Comparison of ENCODE assay signal across 8 cellular contexts in genomic region chr6:36442671-36443497, GRCh38. TPM values are rescaled to one million over a fixed set of nuclear protein-coding genes. Genes with fewer than 3 reads are reported as not detected.
DNase-seq lines count a peak whose midpoint lies in the region; ATAC-seq, FAIRE-seq and TF ChIP-seq lines count a peak whose summit lies in the region.

Gene KCTD20 (plus strand): TSS chr6:36443000. CDS start chr6:36470098, 27,098 bp downstream.
Gene PXT1 (minus strand): TSS chr6:36442854. CDS start chr6:36426082, 16,772 bp downstream.

- DNase-seq in ELR (ENCODE audit: low read depth) (peak; percentile 93), H54 (ENCODE audit: insufficient read length, low spot score) (peak; percentile 77), LoVo (ENCODE audit: low spot score) (peak; percentile 86), SHP77 treated with DMSO at 0.1 percent for 48 hours (lab: John Stamatoyannopoulos, UW) (peak; percentile 46), activated gamma-delta T cell (lab: John Stamatoyannopoulos, UW) (peak; percentile 80), fibroblast of villous mesenchyme (ENCODE audit: low read depth) (peak; percentile 89), neural crest cell (ENCODE audit: low read depth, low spot score) (peak; percentile 70)
- peak; percentile 86 to 90 for DNase-seq in stimulated activated naive CD8-positive, alpha-beta T cell treated with anti-CD3 and anti-CD28 coated beads, Interleukin-15, amount 100 ng/mL, for 72 hours

- FAIRE-seq in H54 (lab: Jason Lieb, UNC), result peak; percentile 27

- H3K27ac Mint-ChIP-seq in neural crest cell (ENCODE audit: unreplicated experiment), result peak within 1 kb of the TSS; percentile 98
- peak within 1 kb of the TSS; percentile 96 to 97 for H3K27ac Mint-ChIP-seq in stimulated activated naive CD8-positive, alpha-beta T cell treated with anti-CD3 and anti-CD28 coated beads, Interleukin-15, amount 100 ng/mL, for 72 hours

- TF ChIP-seq POLR2A in H54 (IDR thresholded peaks at IDR 0.05; ENCODE audit: low read depth, low read length), result peak; percentile 81

- peaks cover 36% of the 10 kb centered on the region for H3K4me1 Mint-ChIP-seq in neural crest cell
- peaks cover 40% of the 10 kb centered on the region for H3K4me1 Mint-ChIP-seq in stimulated activated naive CD8-positive, alpha-beta T cell treated with anti-CD3 and anti-CD28 coated beads, Interleukin-15, amount 100 ng/mL, for 72 hours

- peak within 1 kb of the TSS; percentile 92 for H3K4me3 Mint-ChIP-seq in neural crest cell
- peak within 1 kb of the TSS; percentile 94 to 95 for H3K4me3 Mint-ChIP-seq in stimulated activated naive CD8-positive, alpha-beta T cell treated with anti-CD3 and anti-CD28 coated beads, Interleukin-15, amount 100 ng/mL, for 72 hours

- no peaks in the 10 kb centered on the region for H3K9me3 Mint-ChIP-seq in neural crest cell
- H3K9me3 Mint-ChIP-seq in stimulated activated naive CD8-positive, alpha-beta T cell treated with anti-CD3 and anti-CD28 coated beads, Interleukin-15, amount 100 ng/mL, for 72 hours, result no peaks in the 10 kb centered on the region

- no peaks in the 10 kb centered on the region for H3K36me3 Mint-ChIP-seq in neural crest cell (ENCODE audit: low read depth)

- no peaks in the 10 kb centered on the region for H3K27me3 Mint-ChIP-seq in neural crest cell (ENCODE audit: low read depth)
- no peaks in the 10 kb centered on the region for H3K27me3 Mint-ChIP-seq in stimulated activated naive CD8-positive, alpha-beta T cell treated with anti-CD3 and anti-CD28 coated beads, Interleukin-15, amount 100 ng/mL, for 72 hours

- ATAC-seq in stimulated activated naive CD8-positive, alpha-beta T cell treated with anti-CD3 and anti-CD28 coated beads, Interleukin-15, amount 100 ng/mL, for 72 hours, result peak; percentile 94

- peak within 1 kb of the TSS; percentile 94 for H3K4me3 ChIP-seq in fibroblast of villous mesenchyme (ENCODE audit: low read depth, low read length)

- TF ChIP-seq CTCF in fibroblast of villous mesenchyme (IDR thresholded peaks at IDR 0.05; ENCODE audit: insufficient read depth, low read depth, low read length) (no peak), neural crest cell (conservative IDR thresholded peaks at IDR 0.05) (no peak)

RNA-seq across cellular contexts. Expression of gene KCTD20, which starts in this region (rescaled TPM):
- 116 and 143 TPM in 2 replicates for total RNA-seq in fibroblast of villous mesenchyme
- total RNA-seq in neural crest cell, result 48.1 and 52.5 TPM in 2 replicates

RNA-seq across cellular contexts. Expression of gene PXT1, which starts in this region (rescaled TPM):
- total RNA-seq in fibroblast of villous mesenchyme (under 0.01 and 0.43 TPM in 2 replicates), neural crest cell (0.14 TPM in 1 of 2 replicates, not detected in the other)

Comparison
In these comparisons a context has a peak if more than half of its experiments do, and no peak if none do; other contexts are left out.
1. Peak in every context shown above with its lines: DNase-seq, ATAC-seq and H3K4me3 ChIP-seq.